ENCODE assay signal across 35 cellular contexts in the genomic region with DNA sequence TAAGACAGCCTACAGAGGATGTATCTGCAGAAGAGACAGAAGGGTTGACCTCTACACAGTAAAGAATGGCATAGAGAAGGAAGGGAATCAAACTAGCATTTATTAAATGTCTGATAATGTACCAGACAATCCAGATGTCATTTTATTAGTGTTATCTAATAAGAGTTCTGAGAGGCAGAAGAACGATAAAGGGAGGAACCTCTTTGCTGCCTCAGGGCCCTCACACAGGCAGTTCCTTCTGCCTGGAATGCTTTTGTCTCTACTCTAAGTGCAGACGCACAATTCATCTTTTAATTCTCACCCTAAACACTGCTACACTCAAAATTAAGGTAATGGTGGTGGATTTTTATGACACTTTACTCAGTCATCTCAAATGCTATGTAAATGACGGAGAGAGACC.
"Had no signal": no experiment of that assay in that cellular context is flagged by ENCODE, and none has a peak within 500 bp of the region (broad histone marks: within the 10 kb centered on the region; RNA-seq: fewer than 3 reads in every experiment).

No MANE protein-coding gene starts in this region.

- DNase-seq: Karpas-422, Kasumi-1, KG1, MG63, MM.1S, MV-4-11, NCI-H1048, NCI-H1092, NCI-H1092 treated with DMSO at 0.1 percent for 48 hours, NCI-H1105, NCI-H1105 treated with DMSO at 0.1 percent for 48 hours, NCI-H1417 treated with DMSO at 0.1 percent for 48 hours, NCI-H1436, NCI-H1436 treated with DMSO at 0.1 percent for 48 hours, NCI-H146, NCI-H1694, NCI-H1694 treated with DMSO at 0.1 percent for 48 hours, NCI-H187, NCI-H187 treated with DMSO at 0.1 percent for 48 hours, NCI-H1930, NCI-H2029, NCI-H2029 treated with DMSO at 0.1 percent for 48 hours, NCI-H2081, NCI-H2081 treated with DMSO at 0.1 percent for 48 hours, NCI-H2107, NCI-H2171, NCI-H2171 treated with DMSO at 0.1 percent for 48 hours, NCI-H2227 treated with DMSO at 0.1 percent for 48 hours, NCI-H226, NCI-H345, NCI-H446, NCI-H446 treated with DMSO at 0.1 percent for 48 hours, NCI-H510A, NCI-H510A treated with DMSO at 0.1 percent for 48 hours had no signal

- H3K4me3 ChIP-seq: MG63 had no signal

- H3K27ac ChIP-seq: KMS-11 had no signal

- H3K27me3 ChIP-seq: MG63 had no signal

- H3K4me2 ChIP-seq: KMS-11 had no signal

- H3K9ac ChIP-seq: KMS-11 had no signal

- H3K9me3 ChIP-seq: MG63 had no signal
